In the genomic region with DNA sequence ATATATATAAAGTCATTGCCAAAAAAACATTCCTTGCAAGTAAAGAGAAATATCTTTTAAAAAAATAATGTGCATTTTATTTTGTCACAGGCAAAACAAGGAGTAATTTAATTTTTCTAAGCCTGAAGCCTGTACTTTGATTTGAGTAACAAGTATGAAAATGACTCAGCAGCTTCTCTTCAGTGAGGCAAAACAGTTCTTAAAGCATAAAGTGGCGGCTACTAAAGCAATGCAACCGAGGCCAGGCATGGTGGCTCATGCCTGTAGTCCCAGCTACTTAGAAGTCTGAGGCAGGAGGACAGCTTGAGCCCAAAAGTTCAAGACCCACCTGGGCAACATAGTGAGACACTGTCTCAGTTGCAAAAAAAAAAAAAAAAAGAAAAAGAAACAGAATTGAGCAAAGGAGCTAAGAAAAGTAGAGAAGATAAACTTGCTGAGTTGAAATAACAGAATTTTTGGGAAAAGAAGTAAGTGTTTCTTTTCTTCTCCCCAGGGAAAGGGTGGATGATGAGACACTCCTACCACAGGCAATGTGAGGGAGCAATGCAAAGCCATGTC, we compare ENCODE assay signal across 12 cellular contexts. TPM values are rescaled to one million over a fixed set of nuclear protein-coding genes. Genes with fewer than 3 reads are reported as not detected.
DNase-seq lines count a peak whose midpoint lies in the region; ATAC-seq and TF ChIP-seq lines count a peak whose summit lies in the region.
"Had no signal": no experiment of that assay in that cellular context is flagged by ENCODE, and none has a peak within 500 bp of the region (broad histone marks: within the 10 kb centered on the region; RNA-seq: fewer than 3 reads in every experiment).

No MANE protein-coding gene starts in this region.

- BruUV-seq in PC-3 (replicated peaks; lab: Mats Ljungman, UMichigan) (no TSS peak), OCI-LY7 (replicated peaks; lab: Mats Ljungman, UMichigan) (no TSS peak)

- TF ChIP-seq CTCF in HFFc6 (IDR thresholded peaks at IDR 0.05) (no peak), PC-3 (conservative IDR thresholded peaks at IDR 0.05; ENCODE audit: low read depth, low read length) (no peak), OCI-LY7 (conservative IDR thresholded peaks at IDR 0.05; ENCODE audit: low read length) (no peak)

- H3K27ac Mint-ChIP-seq in activated naive CD4-positive, alpha-beta T cell treated with anti-CD3 and anti-CD28 coated beads, Interleukin-2, amount 50 U/mL, for 72 hours, result peak overlapping the region; percentile 38 to 65
- peak overlapping the region; percentile 95 for H3K27ac Mint-ChIP-seq in HFFc6
- peak overlapping the region; percentile 47 for H3K27ac Mint-ChIP-seq in activated T-helper 1 cell treated with anti-CD3 and anti-CD28 coated beads, Interleukin-12 subunit alpha, Interleukin-12 subunit beta, Interleukin-2, Interleukin-4 antibody, amounts not matched to agents 30 ng/mL and 10 ng/mL and 1 ng/mL, durations not matched to agents 14 hours and 24 hours and 36 hours
- no peak overlapping the region for H3K27ac Mint-ChIP-seq in stimulated activated effector memory CD8-positive, alpha-beta T cell treated with anti-CD3 and anti-CD28 coated beads, Interleukin-12 subunit alpha, Interleukin-12 subunit beta, amount 100 ng/mL, for 72 hours
- H3K27ac Mint-ChIP-seq: progenitor cell of endocrine pancreas had no signal

- no peak overlapping the region for H3K4me3 ChIP-seq in PC-3 (ENCODE audit: low read length)
- H3K4me3 ChIP-seq in OCI-LY7 (ENCODE audit: low read depth, low read length, poor library complexity, severe bottlenecking), result no peak overlapping the region
- H3K4me3 ChIP-seq: BLaER1 had no signal

- H4K20me1 ChIP-seq in PC-3 (ENCODE audit: low read length), result no peaks in the 10 kb centered on the region
- H4K20me1 ChIP-seq in OCI-LY7 (ENCODE audit: insufficient read depth, low read length), result no peaks in the 10 kb centered on the region
- H4K20me1 ChIP-seq: BLaER1 had no signal

- intact Hi-C loops in activated T-helper 1 cell treated with anti-CD3 and anti-CD28 coated beads, Interleukin-12 subunit alpha, Interleukin-12 subunit beta, Interleukin-2, Interleukin-4 antibody, amounts not matched to agents 30 ng/mL and 10 ng/mL and 1 ng/mL, durations not matched to agents 14 hours and 24 hours and 36 hours (cut with micrococcal nuclease), result loop anchor here (1.0 to 10.0 kb wide), 2 partner anchors 13 to 251 kb away; partner anchors contain the start of gene HK2
- intact Hi-C loops in PC-3 (cut with micrococcal nuclease), result no loop called here
- intact Hi-C loops in OCI-LY7 (cut with micrococcal nuclease; ENCODE audit: unreplicated experiment), result no loop called here

- H3K4me3 Mint-ChIP-seq in HFFc6, result peak overlapping the region; percentile 73
- peak overlapping the region; percentile 57 for H3K4me3 Mint-ChIP-seq in activated T-helper 1 cell treated with anti-CD3 and anti-CD28 coated beads, Interleukin-12 subunit alpha, Interleukin-12 subunit beta, Interleukin-2, Interleukin-4 antibody, amounts not matched to agents 30 ng/mL and 10 ng/mL and 1 ng/mL, durations not matched to agents 14 hours and 24 hours and 36 hours
- H3K4me3 Mint-ChIP-seq in stimulated activated effector memory CD8-positive, alpha-beta T cell treated with anti-CD3 and anti-CD28 coated beads, Interleukin-12 subunit alpha, Interleukin-12 subunit beta, amount 100 ng/mL, for 72 hours, result peak overlapping the region; percentile 41
- H3K4me3 Mint-ChIP-seq: central memory CD8-positive, alpha-beta T cell had no signal

- H3K27me3 Mint-ChIP-seq in HFFc6 (ENCODE audit: insufficient read depth), result no peaks in the 10 kb centered on the region
- H3K27me3 Mint-ChIP-seq in activated T-helper 1 cell treated with anti-CD3 and anti-CD28 coated beads, Interleukin-12 subunit alpha, Interleukin-12 subunit beta, Interleukin-2, Interleukin-4 antibody, amounts not matched to agents 30 ng/mL and 10 ng/mL and 1 ng/mL, durations not matched to agents 14 hours and 24 hours and 36 hours (ENCODE audit: insufficient read depth), result peaks cover 3% of the 10 kb centered on the region

- H3K9me3 ChIP-seq in PC-3 (ENCODE audit: low read length) (no peaks in the 10 kb centered on the region), OCI-LY7 (ENCODE audit: low read length) (no peaks in the 10 kb centered on the region)
- H3K9me3 ChIP-seq: BLaER1 had no signal

- H3K9me2 ChIP-seq in PC-3 (replicated peaks; ENCODE audit: low read length) (no peaks in the 10 kb centered on the region), OCI-LY7 (ENCODE audit: insufficient read depth, low read length) (no peaks in the 10 kb centered on the region)

- H3K79me2 ChIP-seq in PC-3 (ENCODE audit: low read length) (no peaks in the 10 kb centered on the region), OCI-LY7 (ENCODE audit: insufficient read depth, low read depth, low read length) (no peaks in the 10 kb centered on the region)

- H3K4me1 Mint-ChIP-seq in HFFc6 (ENCODE audit: low read depth), result peaks cover 58% of the 10 kb centered on the region
- H3K4me1 Mint-ChIP-seq in activated T-helper 1 cell treated with anti-CD3 and anti-CD28 coated beads, Interleukin-12 subunit alpha, Interleukin-12 subunit beta, Interleukin-2, Interleukin-4 antibody, amounts not matched to agents 30 ng/mL and 10 ng/mL and 1 ng/mL, durations not matched to agents 14 hours and 24 hours and 36 hours (ENCODE audit: low read depth), result peaks cover 37% of the 10 kb centered on the region
- H3K4me1 Mint-ChIP-seq in stimulated activated effector memory CD8-positive, alpha-beta T cell treated with anti-CD3 and anti-CD28 coated beads, Interleukin-12 subunit alpha, Interleukin-12 subunit beta, amount 100 ng/mL, for 72 hours, result peaks cover 18% of the 10 kb centered on the region
- H3K4me1 Mint-ChIP-seq: central memory CD8-positive, alpha-beta T cell had no signal

- no peaks in the 10 kb centered on the region for H3K36me3 Mint-ChIP-seq in activated naive CD4-positive, alpha-beta T cell treated with anti-CD3 and anti-CD28 coated beads, Interleukin-2, amount 50 U/mL, for 72 hours
- no peaks in the 10 kb centered on the region for H3K36me3 Mint-ChIP-seq in HFFc6 (ENCODE audit: low read depth)
- H3K36me3 Mint-ChIP-seq in activated T-helper 1 cell treated with anti-CD3 and anti-CD28 coated beads, Interleukin-12 subunit alpha, Interleukin-12 subunit beta, Interleukin-2, Interleukin-4 antibody, amounts not matched to agents 30 ng/mL and 10 ng/mL and 1 ng/mL, durations not matched to agents 14 hours and 24 hours and 36 hours (ENCODE audit: low read depth), result no peaks in the 10 kb centered on the region
- no peaks in the 10 kb centered on the region for H3K36me3 Mint-ChIP-seq in stimulated activated effector memory CD8-positive, alpha-beta T cell treated with anti-CD3 and anti-CD28 coated beads, Interleukin-12 subunit alpha, Interleukin-12 subunit beta, amount 100 ng/mL, for 72 hours

- H3K4me2 ChIP-seq in PC-3 (ENCODE audit: low read length), result no peak overlapping the region
- H3K4me2 ChIP-seq in OCI-LY7 (ENCODE audit: low read length), result no peak overlapping the region

- ATAC-seq in activated naive CD4-positive, alpha-beta T cell treated with anti-CD3 and anti-CD28 coated beads, Interleukin-2, amount 50 U/mL, for 72 hours, result peak; percentile 60 to 85
- ATAC-seq in stimulated activated effector memory CD8-positive, alpha-beta T cell treated with anti-CD3 and anti-CD28 coated beads, Interleukin-12 subunit alpha, Interleukin-12 subunit beta, amount 100 ng/mL, for 72 hours, result peak; percentile 86
- no peak for ATAC-seq in PC-3

- no peak overlapping the region for H3K9ac ChIP-seq in PC-3 (ENCODE audit: low read length)
- H3K9ac ChIP-seq: BLaER1 had no signal

- no peaks in the 10 kb centered on the region for H3K36me3 ChIP-seq in PC-3 (ENCODE audit: low read depth, low read length)
- no peaks in the 10 kb centered on the region for H3K36me3 ChIP-seq in OCI-LY7 (ENCODE audit: insufficient read depth, low read length)
- H3K36me3 ChIP-seq: BLaER1 had no signal

- H2AFZ ChIP-seq in PC-3 (ENCODE audit: low read length) (no peak overlapping the region), OCI-LY7 (ENCODE audit: low read length) (no peak overlapping the region)

- POLR2A ChIA-PET in PC-3 (lab: Charles Lee; ENCODE audit: unreplicated experiment) (no interaction called here), OCI-LY7 (lab: Charles Lee) (interaction anchor here (1.0 to 1.6 kb wide), 4 partner anchors 8 to 17 kb away, joined by 3 to 4 read pairs (median 4); no protein-coding TSS in a partner anchor)

- no peaks in the 10 kb centered on the region for H3K9me3 Mint-ChIP-seq in activated naive CD4-positive, alpha-beta T cell treated with anti-CD3 and anti-CD28 coated beads, Interleukin-2, amount 50 U/mL, for 72 hours
- H3K9me3 Mint-ChIP-seq in HFFc6, result no peaks in the 10 kb centered on the region
- H3K9me3 Mint-ChIP-seq in activated T-helper 1 cell treated with anti-CD3 and anti-CD28 coated beads, Interleukin-12 subunit alpha, Interleukin-12 subunit beta, Interleukin-2, Interleukin-4 antibody, amounts not matched to agents 30 ng/mL and 10 ng/mL and 1 ng/mL, durations not matched to agents 14 hours and 24 hours and 36 hours, result no peaks in the 10 kb centered on the region
- H3K9me3 Mint-ChIP-seq in stimulated activated effector memory CD8-positive, alpha-beta T cell treated with anti-CD3 and anti-CD28 coated beads, Interleukin-12 subunit alpha, Interleukin-12 subunit beta, amount 100 ng/mL, for 72 hours, result no peaks in the 10 kb centered on the region
- H3K9me3 Mint-ChIP-seq: central memory CD8-positive, alpha-beta T cell had no signal

- no peaks in the 10 kb centered on the region for H3K27me3 ChIP-seq in PC-3 (ENCODE audit: low read length)
- H3K27me3 ChIP-seq: BLaER1 had no signal

- H3K27ac ChIP-seq in PC-3 (ENCODE audit: low read length) (no peak overlapping the region), OCI-LY7 (ENCODE audit: low read depth, low read length, poor library complexity, severe bottlenecking) (no peak overlapping the region)
- H3K27ac ChIP-seq: BLaER1 had no signal

- DNase-seq in activated naive CD4-positive, alpha-beta T cell treated with anti-CD3 and anti-CD28 coated beads, Interleukin-2, amount 50 U/mL, for 72 hours (ENCODE audit: low spot score in 2 of 2), result peak in 1 of 2 donors; percentile 49
- DNase-seq in activated naive CD4-positive, alpha-beta T cell treated with anti-CD3 and anti-CD28 coated beads, Interleukin-2, amount 50 U/mL, for 16 hours, result no peak
- DNase-seq in HFFc6, result peak; percentile 52
- no peak for DNase-seq in activated T-helper 1 cell treated with anti-CD3 and anti-CD28 coated beads, Interleukin-12 subunit alpha, Interleukin-12 subunit beta, Interleukin-2, Interleukin-4 antibody, amounts not matched to agents 30 ng/mL and 10 ng/mL and 1 ng/mL, durations not matched to agents 14 hours and 24 hours and 36 hours (ENCODE audit: low spot score)
- peak in 1 of 2 donors; percentile 63 for DNase-seq in stimulated activated effector memory CD8-positive, alpha-beta T cell treated with anti-CD3 and anti-CD28 coated beads, Interleukin-12 subunit alpha, Interleukin-12 subunit beta, amount 100 ng/mL, for 72 hours (ENCODE audit: low spot score in 2 of 2)
- DNase-seq in PC-3, result no peak
- no peak for DNase-seq in OCI-LY7 (ENCODE audit: low spot score)
- no peak for DNase-seq in globus pallidus (ENCODE audit: low spot score)
- DNase-seq: activated CD4-positive, CD25-positive, alpha-beta regulatory T cell had no signal

- H3K4me1 ChIP-seq in PC-3 (ENCODE audit: insufficient read depth, low read length) (peaks cover 19% of the 10 kb centered on the region), OCI-LY7 (ENCODE audit: insufficient read depth, low read length, poor library complexity, severe bottlenecking) (peaks cover 6% of the 10 kb centered on the region)

- CTCF ChIA-PET in PC-3 (lab: Charles Lee) (no interaction called here), OCI-LY7 (lab: Charles Lee; ENCODE audit: unreplicated experiment) (interaction anchor here (1.1 kb wide), 1 partner anchor 52 kb away, joined by 3 read pairs; no protein-coding TSS in a partner anchor)

- H3F3A ChIP-seq in PC-3 (ENCODE audit: low read length, unreplicated experiment), result no peaks in the 10 kb centered on the region

RNA-seq across cellular contexts. Expression of gene DOK1, which starts 29.6 kb away (rescaled TPM):
- total RNA-seq in activated naive CD4-positive, alpha-beta T cell treated with anti-CD3 and anti-CD28 coated beads, Interleukin-2, amount 50 U/mL, for 72 hours, result 10 to 100 TPM; 23.6 to 25.6 TPM
- total RNA-seq in HFFc6 (2021; fragmentation: NEBNext Ultra II Directional; extraction: Animal tissue kit (Norgen Biotek cat#: 25700)), result 10 to 100 TPM; 17.3 to 38.4 (median 31.5) TPM
- 37.2 and 40.8 TPM in 2 replicates for total RNA-seq in activated T-helper 1 cell treated with anti-CD3 and anti-CD28 coated beads, Interleukin-12 subunit alpha, Interleukin-12 subunit beta, Interleukin-2, Interleukin-4 antibody, amounts not matched to agents 30 ng/mL and 10 ng/mL and 1 ng/mL, durations not matched to agents 14 hours and 24 hours and 36 hours
- total RNA-seq in PC-3 (2014; rRNA removed) (4.7 and 6.0 TPM in 2 replicates), OCI-LY7 (2022) (9.5 and 9.7 TPM in 2 replicates)
- 13.4 and 19.3 TPM in 2 replicates for total RNA-seq in OCI-LY7 (2014; rRNA removed; shearing (Covaris generic))

RNA-seq across cellular contexts. Expression of gene LOXL3, which starts 30.4 kb away (rescaled TPM):
- total RNA-seq in activated naive CD4-positive, alpha-beta T cell treated with anti-CD3 and anti-CD28 coated beads, Interleukin-2, amount 50 U/mL, for 72 hours, result 1 to 10 TPM in 1 of 2 donors, under 1 TPM in 1; 0.20 to 1.5 TPM
- 10 to 100 TPM; 59.4 to 76.5 (median 64.1) TPM for total RNA-seq in HFFc6 (2021; fragmentation: NEBNext Ultra II Directional; extraction: Animal tissue kit (Norgen Biotek cat#: 25700))
- 1.9 and 2.0 TPM in 2 replicates for total RNA-seq in activated T-helper 1 cell treated with anti-CD3 and anti-CD28 coated beads, Interleukin-12 subunit alpha, Interleukin-12 subunit beta, Interleukin-2, Interleukin-4 antibody, amounts not matched to agents 30 ng/mL and 10 ng/mL and 1 ng/mL, durations not matched to agents 14 hours and 24 hours and 36 hours
- total RNA-seq in PC-3 (2014; rRNA removed) (5.8 and 12.4 TPM in 2 replicates), OCI-LY7 (2022) (0.21 and 0.79 TPM in 2 replicates)
- 0.72 and 0.98 TPM in 2 replicates for total RNA-seq in OCI-LY7 (2014; rRNA removed; shearing (Covaris generic))

RNA-seq across cellular contexts. Expression of gene HTRA2, which starts 54.4 kb away (rescaled TPM):
- 10 to 100 TPM; 57.5 to 84.4 TPM for total RNA-seq in activated naive CD4-positive, alpha-beta T cell treated with anti-CD3 and anti-CD28 coated beads, Interleukin-2, amount 50 U/mL, for 72 hours
- 10 to 100 TPM; 29.7 to 43.3 (median 33.6) TPM for total RNA-seq in HFFc6 (2021; fragmentation: NEBNext Ultra II Directional; extraction: Animal tissue kit (Norgen Biotek cat#: 25700))
- total RNA-seq in activated T-helper 1 cell treated with anti-CD3 and anti-CD28 coated beads, Interleukin-12 subunit alpha, Interleukin-12 subunit beta, Interleukin-2, Interleukin-4 antibody, amounts not matched to agents 30 ng/mL and 10 ng/mL and 1 ng/mL, durations not matched to agents 14 hours and 24 hours and 36 hours, result 57.0 and 57.3 TPM in 2 replicates
- total RNA-seq in PC-3 (2014; rRNA removed) (71.8 and 77.5 TPM in 2 replicates), OCI-LY7 (2022) (50.7 and 59.4 TPM in 2 replicates)
- 54.8 and 60.4 TPM in 2 replicates for total RNA-seq in OCI-LY7 (2014; rRNA removed; shearing (Covaris generic))

RNA-seq across cellular contexts. Expression of gene AUP1, which starts 54.7 kb away (rescaled TPM):
- total RNA-seq in activated naive CD4-positive, alpha-beta T cell treated with anti-CD3 and anti-CD28 coated beads, Interleukin-2, amount 50 U/mL, for 72 hours, result 10 to 100 TPM; 42.3 to 97.1 TPM
- total RNA-seq in HFFc6 (2021; fragmentation: NEBNext Ultra II Directional; extraction: Animal tissue kit (Norgen Biotek cat#: 25700)), result 100 to 1,000 TPM in 2 of 6 experiments, 10 to 100 TPM in 4; 81.0 to 119 (median 94.6) TPM
- total RNA-seq in activated T-helper 1 cell treated with anti-CD3 and anti-CD28 coated beads, Interleukin-12 subunit alpha, Interleukin-12 subunit beta, Interleukin-2, Interleukin-4 antibody, amounts not matched to agents 30 ng/mL and 10 ng/mL and 1 ng/mL, durations not matched to agents 14 hours and 24 hours and 36 hours, result 178 and 187 TPM in 2 replicates
- total RNA-seq in PC-3 (2014; rRNA removed) (218 and 233 TPM in 2 replicates), OCI-LY7 (2022) (121 and 122 TPM in 2 replicates)
- total RNA-seq in OCI-LY7 (2014; rRNA removed; shearing (Covaris generic)), result 163 and 188 TPM in 2 replicates

RNA-seq across cellular contexts. Expression of gene DQX1, which starts 58.1 kb away (rescaled TPM):
- 1 to 10 TPM in 1 of 2 donors, under 1 TPM in 1; 0.29 to 2.3 TPM for total RNA-seq in activated naive CD4-positive, alpha-beta T cell treated with anti-CD3 and anti-CD28 coated beads, Interleukin-2, amount 50 U/mL, for 72 hours
- total RNA-seq in HFFc6 (2021; fragmentation: NEBNext Ultra II Directional; extraction: Animal tissue kit (Norgen Biotek cat#: 25700)), result under 1 TPM in 2 of 6 experiments, not detected in 4; 0.14 to 0.40 TPM
- total RNA-seq in activated T-helper 1 cell treated with anti-CD3 and anti-CD28 coated beads, Interleukin-12 subunit alpha, Interleukin-12 subunit beta, Interleukin-2, Interleukin-4 antibody, amounts not matched to agents 30 ng/mL and 10 ng/mL and 1 ng/mL, durations not matched to agents 14 hours and 24 hours and 36 hours, result 0.65 and 0.86 TPM in 2 replicates
- total RNA-seq in PC-3 (2014; rRNA removed) (0.07 and 0.63 TPM in 2 replicates), OCI-LY7 (2022) (0.76 and 1.8 TPM in 2 replicates)
- 0.32 and 0.54 TPM in 2 replicates for total RNA-seq in OCI-LY7 (2014; rRNA removed; shearing (Covaris generic))
